13 cellular contexts compared by ENCODE assay signal in genomic region chr10:60147025-60147424, GRCh38.
"Had no signal": no experiment of that assay in that cellular context is flagged by ENCODE, and none has a peak within 500 bp of the region (broad histone marks: within the 10 kb centered on the region; RNA-seq: fewer than 3 reads in every experiment).

No MANE protein-coding gene starts in this region.

- H3K36me3 ChIP-seq: tibial artery had no signal

- H3K27me3 ChIP-seq: esophagus muscularis mucosa, tibial artery had no signal

- H3K9me3 ChIP-seq: esophagus muscularis mucosa, tibial artery had no signal

- H3K4me3 ChIP-seq: esophagus muscularis mucosa, tibial artery had no signal

- H3K27ac Mint-ChIP-seq: activated T-cell treated with anti-CD3 and anti-CD28 coated beads, Interleukin-2, amount 50 U/mL, for 72 hours had no signal

- DNase-seq: activated CD4-positive, alpha-beta T cell treated with anti-CD3 and anti-CD28 coated beads, Interleukin-2, amount 50 U/mL, for 1 hour; activated CD8-positive, alpha-beta memory T cell treated with anti-CD3 and anti-CD28 coated beads, Interleukin-2, amount 50 U/mL, for 48 hours; activated effector memory CD4-positive, alpha-beta T cell treated with anti-CD3 and anti-CD28 coated beads, Interleukin-2, amount 50 U/mL, for 16 hours; activated naive CD4-positive, alpha-beta T cell treated with anti-CD3 and anti-CD28 coated beads, Interleukin-2, amount 50 U/mL, for 16 hours; activated T-cell treated with anti-CD3 and anti-CD28 coated beads, Interleukin-2, amount 50 U/mL, for 72 hours; aorta; dermis blood vessel endothelial cell; effector memory CD4-positive, alpha-beta T cell; islet precursor cell; stimulated activated naive CD4-positive, alpha-beta T cell; tibial artery had no signal

- H3K4me3 Mint-ChIP-seq: activated T-cell treated with anti-CD3 and anti-CD28 coated beads, Interleukin-2, amount 50 U/mL, for 72 hours had no signal

- ATAC-seq: activated CD4-positive, CD25-positive, alpha-beta regulatory T cell treated with anti-CD3 and anti-CD28 coated beads, Interleukin-2, amount 50 U/mL, for 24 hours; activated T-cell treated with anti-CD3 and anti-CD28 coated beads, Interleukin-2, amount 50 U/mL, for 72 hours had no signal

- H3K27ac ChIP-seq: esophagus muscularis mucosa had no signal
